2 cellular contexts compared by ENCODE assay signal in genomic region chr1:27289125-27289524, GRCh38. TPM values are rescaled to one million over a fixed set of nuclear protein-coding genes. Genes with fewer than 3 reads are reported as not detected.
"Had no signal": no experiment of that assay in that cellular context is flagged by ENCODE, and none has a peak within 500 bp of the region (broad histone marks: within the 10 kb centered on the region; RNA-seq: fewer than 3 reads in every experiment).

No MANE protein-coding gene starts in this region.

RNA-seq across cellular contexts. Expression of gene SYTL1, which starts 52.7 kb away (rescaled TPM):
- total RNA-seq: lung microvascular endothelial cell, myocyte had no signal
